Comparison of ENCODE assay signal across 32 cellular contexts in genomic region chr2:46899053-46899452, GRCh38. TPM values are rescaled to one million over a fixed set of nuclear protein-coding genes. Genes with fewer than 3 reads are reported as not detected.
A peak's percentile ranks its signal among the peaks of the same experiment; 100 is the strongest.
DNase-seq lines count a peak whose midpoint lies in the region; ATAC-seq and TF ChIP-seq lines count a peak whose summit lies in the region.
"Had no signal": no experiment of that assay in that cellular context is flagged by ENCODE, and none has a peak within 500 bp of the region (broad histone marks: within the 10 kb centered on the region; RNA-seq: fewer than 3 reads in every experiment).

No MANE protein-coding gene starts in this region.

- H3K9me3 ChIP-seq in trophoblast cell (ENCODE audit: insufficient read depth, low read depth, low read length), result no peaks in the 10 kb centered on the region
- no peaks in the 10 kb centered on the region for H3K9me3 ChIP-seq in testis
- H3K9me3 ChIP-seq in CD8-positive, alpha-beta T cell (ENCODE audit: low read length), result no peaks in the 10 kb centered on the region
- H3K9me3 ChIP-seq: A549; BE2C; BLaER1; BLaER1 treated with 17β-estradiol and CSF1 and Interleukin-3, amounts not matched to agents 10 nM and 100 nM; Caco-2 had no signal

- DNase-seq in fibroblast of villous mesenchyme (ENCODE audit: low read depth) (no peak), trophoblast cell (peak; percentile 57 to 64), testis (peak; percentile 43), glutamatergic neuron (no peak)
- no peak for DNase-seq in CD8-positive, alpha-beta T cell
- DNase-seq: 8988T; ACHN; AML-193; BE2C; C1 segment of cervical spinal cord; Caco-2; Calu3; CD4-positive, alpha-beta memory T cell; CD4-positive, alpha-beta T cell; CD4-positive, CD25-positive, alpha-beta regulatory T cell; CD8-positive, alpha-beta memory T cell; COR-L47; DMS 273 treated with DMSO at 0.1 percent for 48 hours; DMS153; DMS53; DMS79; DMS79 treated with DMSO at 0.1 percent for 48 hours; DND-41; EL had no signal

- no peak overlapping the region for H4K91ac ChIP-seq in trophoblast cell (ENCODE audit: low read depth, low read length)

- H2AK5ac ChIP-seq in trophoblast cell (ENCODE audit: low read length), result no peak overlapping the region

- H3K27ac Mint-ChIP-seq in glutamatergic neuron (ENCODE audit: unreplicated experiment), result no peak overlapping the region
- H3K27ac Mint-ChIP-seq in CD8-positive, alpha-beta T cell, result no peak overlapping the region
- H3K27ac Mint-ChIP-seq: B cell; CD14-positive monocyte; CD4-positive, alpha-beta memory T cell; CD4-positive, alpha-beta T cell; CD4-positive, CD25-positive, alpha-beta regulatory T cell; CD8-positive, alpha-beta memory T cell had no signal

- no peak overlapping the region for H4K12ac ChIP-seq in trophoblast cell (ENCODE audit: low read depth, low read length)

- no peak overlapping the region for H3K4me2 ChIP-seq in trophoblast cell (ENCODE audit: low read length)
- H3K4me2 ChIP-seq: A549, BLaER1 had no signal

- no peak for ATAC-seq in GM18858 (IDR thresholded peaks at IDR 0.05; ENCODE audit: unreplicated experiment)
- no peak for ATAC-seq in CD8-positive, alpha-beta T cell
- ATAC-seq: A549 had no signal

- no CpG with 5 or more reads among the region's 17 CpGs for WGBS in trophoblast cell (ENCODE audit: extremely low coverage, insufficient coverage, insufficient read length)
- 71 to 74% methylated on average over 17 of the region's 17 CpGs for WGBS in testis, 2 donors

- intact Hi-C loops in testis (cut with DNase I; ENCODE audit: low total_unique reads), result no loop called here
- intact Hi-C loops in CD8-positive, alpha-beta T cell (cut with DNase I, micrococcal nuclease), result no loop called here

- peaks cover 0 to 2% of the 10 kb centered on the region in 2 experiments for H3K4me1 ChIP-seq in trophoblast cell (ENCODE audit: control insufficient read depth in 1 of 2, insufficient read depth in 2 of 2, low read length in 2 of 2)
- no peaks in the 10 kb centered on the region for H3K4me1 ChIP-seq in testis
- H3K4me1 ChIP-seq in CD8-positive, alpha-beta T cell (ENCODE audit: insufficient read depth, low read length), result no peaks in the 10 kb centered on the region
- H3K4me1 ChIP-seq: BE2C, Caco-2 had no signal

- H3K79me2 ChIP-seq in trophoblast cell (ENCODE audit: control insufficient read depth, insufficient read depth, low read length, poor library complexity), result no peaks in the 10 kb centered on the region

- CTCF ChIA-PET in CD8-positive, alpha-beta T cell (lab: Charles Lee), result no interaction called here

- no peaks in the 10 kb centered on the region for H3K9me3 Mint-ChIP-seq in glutamatergic neuron (ENCODE audit: unreplicated experiment)
- no peaks in the 10 kb centered on the region for H3K9me3 Mint-ChIP-seq in CD8-positive, alpha-beta T cell
- H3K9me3 Mint-ChIP-seq: CD14-positive monocyte; CD4-positive, alpha-beta memory T cell; CD4-positive, alpha-beta T cell; CD4-positive, CD25-positive, alpha-beta regulatory T cell; CD8-positive, alpha-beta memory T cell had no signal

- no peaks in the 10 kb centered on the region for H3K4me1 Mint-ChIP-seq in glutamatergic neuron (ENCODE audit: low read depth, unreplicated experiment)
- no peaks in the 10 kb centered on the region for H3K4me1 Mint-ChIP-seq in CD8-positive, alpha-beta T cell (ENCODE audit: low read depth)
- H3K4me1 Mint-ChIP-seq: CD4-positive, alpha-beta memory T cell had no signal

- POLR2A ChIA-PET in CD8-positive, alpha-beta T cell (lab: Charles Lee), result no interaction called here

- no peaks in the 10 kb centered on the region for H3K79me1 ChIP-seq in trophoblast cell (ENCODE audit: low read length)

- H3K27me3 Mint-ChIP-seq in glutamatergic neuron (ENCODE audit: unreplicated experiment), result peaks cover 1% of the 10 kb centered on the region
- H3K27me3 Mint-ChIP-seq in CD8-positive, alpha-beta T cell (ENCODE audit: low read depth), result no peaks in the 10 kb centered on the region
- H3K27me3 Mint-ChIP-seq: B cell; CD4-positive, alpha-beta memory T cell; CD4-positive, alpha-beta T cell; CD4-positive, CD25-positive, alpha-beta regulatory T cell; CD8-positive, alpha-beta memory T cell had no signal

- H3K36me3 ChIP-seq in trophoblast cell (ENCODE audit: control insufficient read depth in 1 of 2, insufficient read depth in 2 of 2, low read length in 2 of 2), result no peaks in the 10 kb centered on the region
- H3K36me3 ChIP-seq in testis (ENCODE audit: low read depth, missing control alignments), result no peaks in the 10 kb centered on the region
- no peaks in the 10 kb centered on the region for H3K36me3 ChIP-seq in CD8-positive, alpha-beta T cell (ENCODE audit: insufficient read depth, low read length)
- H3K36me3 ChIP-seq: BE2C had no signal

- H3K9ac ChIP-seq in trophoblast cell (ENCODE audit: low read length), result no peak overlapping the region
- H3K9ac ChIP-seq: BLaER1; BLaER1 treated with 17β-estradiol and CSF1 and Interleukin-3, amounts not matched to agents 10 nM and 100 nM had no signal

- no peaks in the 10 kb centered on the region for H3K36me3 Mint-ChIP-seq in glutamatergic neuron (ENCODE audit: unreplicated experiment)
- peaks cover 14% of the 10 kb centered on the region for H3K36me3 Mint-ChIP-seq in CD8-positive, alpha-beta T cell

- H3K4me3 Mint-ChIP-seq in glutamatergic neuron (ENCODE audit: unreplicated experiment), result no peak overlapping the region
- no peak overlapping the region for H3K4me3 Mint-ChIP-seq in CD8-positive, alpha-beta T cell
- H3K4me3 Mint-ChIP-seq: B cell; CD14-positive monocyte; CD4-positive, alpha-beta memory T cell; CD4-positive, alpha-beta T cell; CD8-positive, alpha-beta memory T cell had no signal

- no peak for TF ChIP-seq CTCF in fibroblast of villous mesenchyme (IDR thresholded peaks at IDR 0.05; ENCODE audit: insufficient read depth, low read depth, low read length)
- no peak for TF ChIP-seq CTCF in testis (IDR thresholded peaks at IDR 0.05)
- no peak for TF ChIP-seq CTCF in glutamatergic neuron (IDR thresholded peaks at IDR 0.05; ENCODE audit: partially characterized antibody, unreplicated experiment)
- no peak for TF ChIP-seq CTCF in CD8-positive, alpha-beta T cell (IDR thresholded peaks at IDR 0.05)

- H3K4me3 ChIP-seq in fibroblast of villous mesenchyme (ENCODE audit: low read depth, low read length), result peak overlapping the region; percentile 14
- no peak overlapping the region for H3K4me3 ChIP-seq in trophoblast cell (ENCODE audit: low read depth, low read length)
- H3K4me3 ChIP-seq in testis, result peak overlapping the region; percentile 1 to 22
- no peak overlapping the region for H3K4me3 ChIP-seq in CD8-positive, alpha-beta T cell (ENCODE audit: low read depth, low read length)
- H3K4me3 ChIP-seq: A549; BLaER1; BLaER1 treated with 17β-estradiol and CSF1 and Interleukin-3, amounts not matched to agents 10 nM and 100 nM had no signal

- H3K23ac ChIP-seq in trophoblast cell (ENCODE audit: low read length), result no peak overlapping the region

- H2BK120ac ChIP-seq in trophoblast cell (ENCODE audit: insufficient read depth, low read length, poor library complexity), result no peak overlapping the region

- no peak overlapping the region for H4K8ac ChIP-seq in trophoblast cell (ENCODE audit: low read depth, low read length)

- H3K27ac ChIP-seq in trophoblast cell (ENCODE audit: low read depth, low read length) (no peak overlapping the region), testis (no peak overlapping the region)
- H3K27ac ChIP-seq in CD8-positive, alpha-beta T cell (ENCODE audit: low read depth, low read length), result no peak overlapping the region
- H3K27ac ChIP-seq: 22Rv1; A549; BLaER1; BLaER1 treated with 17β-estradiol and CSF1 and Interleukin-3, amounts not matched to agents 10 nM and 100 nM; C4-2B had no signal

- H2BK12ac ChIP-seq in trophoblast cell (ENCODE audit: low read length), result no peak overlapping the region

- no peak overlapping the region for H3K4ac ChIP-seq in trophoblast cell (ENCODE audit: low read depth, low read length)

- no peak overlapping the region for H3K18ac ChIP-seq in trophoblast cell (ENCODE audit: low read length)

- no peak overlapping the region for H2BK5ac ChIP-seq in trophoblast cell (ENCODE audit: low read depth, low read length, poor library complexity)

- H3K27me3 ChIP-seq in trophoblast cell (ENCODE audit: insufficient read depth, low read length) (no peaks in the 10 kb centered on the region), testis (no peaks in the 10 kb centered on the region)
- no peaks in the 10 kb centered on the region for H3K27me3 ChIP-seq in CD8-positive, alpha-beta T cell (ENCODE audit: insufficient read depth, low read length)
- H3K27me3 ChIP-seq: BE2C; BLaER1; BLaER1 treated with 17β-estradiol and CSF1 and Interleukin-3, amounts not matched to agents 10 nM and 100 nM had no signal

- H2AFZ ChIP-seq in trophoblast cell (ENCODE audit: insufficient read depth, low read length, poor library complexity), result no peak overlapping the region

- TF ChIP-seq POLR2A in testis (IDR thresholded peaks at IDR 0.05), result no peak

- H3K14ac ChIP-seq in trophoblast cell (ENCODE audit: low read length), result no peak overlapping the region

RNA-seq across cellular contexts. Expression of gene MCFD2, which starts 16.6 kb away (rescaled TPM):
- total RNA-seq in fibroblast of villous mesenchyme (107 and 196 TPM in 2 replicates), testis (10 to 100 TPM; 65.4 to 67.6 TPM), glutamatergic neuron (ENCODE audit: unreplicated experiment) (33.0 TPM)
- polyA plus RNA-seq in trophoblast cell (2013), result 100 and 104 TPM in 2 replicates
- 74.5 TPM for polyA plus RNA-seq in testis (ENCODE audit: insufficient read depth, low read depth, low replicate concordance)
- 10 to 100 TPM; 35.5 to 40.3 TPM for total RNA-seq in CD8-positive, alpha-beta T cell

RNA-seq across cellular contexts. Expression of gene TTC7A, which starts 42.0 kb away (rescaled TPM):
- 31.6 and 35.0 TPM in 2 replicates for total RNA-seq in fibroblast of villous mesenchyme
- polyA plus RNA-seq in trophoblast cell (2013), result 31.2 and 33.6 TPM in 2 replicates
- total RNA-seq in testis, result 100 to 1,000 TPM in 1 of 2 donors, 10 to 100 TPM in 1; 96.7 to 171 TPM
- 111 TPM for polyA plus RNA-seq in testis (ENCODE audit: insufficient read depth, low read depth, low replicate concordance)
- total RNA-seq in glutamatergic neuron (ENCODE audit: unreplicated experiment), result 4.2 TPM
- total RNA-seq in CD8-positive, alpha-beta T cell, result 10 to 100 TPM; 53.7 to 53.8 TPM

Comparison
In these comparisons a context has a peak if more than half of its experiments do, and no peak if none do; other contexts are left out.
1. DNase-seq: peak in trophoblast cell (2 of 2) and testis (single experiment); none in fibroblast of villous mesenchyme (single experiment), glutamatergic neuron (single experiment) and CD8-positive, alpha-beta T cell (0 of 7).
2. H3K4me3 ChIP-seq: peak in fibroblast of villous mesenchyme (single experiment) and testis (2 of 2); none in trophoblast cell (single experiment) and CD8-positive, alpha-beta T cell (single experiment).